8 cellular contexts compared by ENCODE assay signal in the genomic region with DNA sequence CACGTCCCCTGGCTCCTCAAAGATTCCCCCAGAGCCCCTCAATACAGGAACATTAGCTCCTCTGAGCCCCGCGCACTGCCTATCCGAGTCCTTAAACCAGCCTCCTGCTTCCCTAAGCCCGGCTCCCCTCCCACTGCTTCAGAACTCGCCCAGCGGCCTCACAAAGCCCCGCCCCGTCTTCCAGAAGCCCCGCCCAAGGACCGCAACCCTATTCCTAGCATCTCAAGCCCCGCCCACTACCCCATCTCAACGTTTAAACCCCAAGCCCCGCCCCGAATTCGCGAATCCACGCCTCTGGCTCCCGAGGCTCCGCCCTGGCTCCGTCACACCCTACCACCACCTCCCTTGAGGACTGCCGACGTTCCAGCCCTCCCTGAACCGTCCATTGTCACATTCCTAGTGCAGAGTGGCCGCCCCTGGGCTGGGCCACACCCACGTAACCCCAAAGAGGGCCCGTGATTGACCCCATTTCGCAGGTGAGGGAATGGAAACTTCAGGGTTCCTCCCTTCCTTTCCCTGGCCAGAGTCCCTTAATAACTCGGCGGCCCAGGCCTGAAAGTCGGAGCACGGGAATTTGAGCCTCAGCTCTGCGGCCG. TPM values are rescaled to one million over a fixed set of nuclear protein-coding genes. Genes with fewer than 3 reads are reported as not detected.
DNase-seq lines count a peak whose midpoint lies in the region; ATAC-seq and TF ChIP-seq lines count a peak whose summit lies in the region.

No MANE protein-coding gene starts in this region.

- ATAC-seq in GM19438 (IDR thresholded peaks at IDR 0.05; ENCODE audit: low read depth, unreplicated experiment) = peak; percentile 49
- ATAC-seq in HG03571 (IDR thresholded peaks at IDR 0.05; ENCODE audit: unreplicated experiment) = peak; percentile 52

- peaks cover 20% of the 10 kb centered on the region for H3K27me3 Mint-ChIP-seq in activated CD4-positive, alpha-beta memory T cell treated with anti-CD3 and anti-CD28 coated beads, Interleukin-2, amount 10 ng/mL, durations not matched to agents 7 days and 5 days

- TF ChIP-seq POLR2A in lower leg skin (IDR thresholded peaks at IDR 0.05) = peak in 1 of 2 donors; percentile 60

- POLR2A ChIA-PET in activated CD4-positive, alpha-beta memory T cell treated with anti-CD3 and anti-CD28 coated beads, Interleukin-2, amount 10 ng/mL, durations not matched to agents 7 days and 5 days (lab: Charles Lee) = interaction anchor here (1.0 to 2.4 kb wide), 5 partner anchors 41 to 171 kb away, joined by 3 to 10 read pairs (median 4); partner anchors contain the start of gene SART3

- no peaks in the 10 kb centered on the region for H3K36me3 ChIP-seq in duodenal mucosa (ENCODE audit: control insufficient read depth in 1 of 2, insufficient read depth in 2 of 2, low read length in 2 of 2)

- H3K27ac ChIP-seq in duodenal mucosa (ENCODE audit: low read depth, low read length) = peak overlapping the region; percentile 97

- peak overlapping the region; percentile 71 to 83 for H3K4me3 ChIP-seq in duodenal mucosa (ENCODE audit: low read depth in 1 of 2, low read length in 2 of 2)
- peak overlapping the region; percentile 59 for H3K4me3 ChIP-seq in lower leg skin (ENCODE audit: low read depth, poor library complexity, severe bottlenecking)

- TF ChIP-seq CTCF in lower leg skin (IDR thresholded peaks at IDR 0.05) = no peak

- no peaks in the 10 kb centered on the region for H3K9me3 ChIP-seq in duodenal mucosa (ENCODE audit: control insufficient read depth in 1 of 2, low read length in 2 of 2)

- CTCF ChIA-PET in activated CD4-positive, alpha-beta memory T cell treated with anti-CD3 and anti-CD28 coated beads, Interleukin-2, amount 10 ng/mL, durations not matched to agents 7 days and 5 days (lab: Charles Lee) = interaction anchor here (0.9 to 1.2 kb wide), 6 partner anchors 40 to 104 kb away, joined by 3 to 4 read pairs (median 3); no protein-coding TSS in a partner anchor

- H3K27me3 ChIP-seq in duodenal mucosa (ENCODE audit: control insufficient read depth in 1 of 2, insufficient read depth in 2 of 2, low read length in 2 of 2) = no peaks in the 10 kb centered on the region

- H3K4me3 Mint-ChIP-seq in activated CD4-positive, alpha-beta memory T cell treated with anti-CD3 and anti-CD28 coated beads, Interleukin-2, amount 10 ng/mL, durations not matched to agents 7 days and 5 days = peak overlapping the region; percentile 93

- DNase-seq in C1 segment of cervical spinal cord (lab: John Stamatoyannopoulos, UW) (peak; percentile 83 to 98 (median 93)), NCI-H774 (lab: John Stamatoyannopoulos, UW) (peak; percentile 97), lower leg skin (ENCODE audit: low spot score in 2 of 2) (peak; percentile 100)
- peak; percentile 98 for DNase-seq in activated CD4-positive, alpha-beta memory T cell treated with anti-CD3 and anti-CD28 coated beads, Interleukin-2, amount 10 ng/mL, durations not matched to agents 7 days and 5 days
- DNase-seq in stimulated activated CD4-positive, alpha-beta T cell treated with anti-CD3 and anti-CD28 coated beads, Interleukin-4, amount 100 ng/mL, for 48 hours (ENCODE audit: low read depth in 2 of 2) = peak; percentile 97 to 99

- intact Hi-C loops in lower leg skin (cut with DNase I; ENCODE audit: low total_unique reads) = no loop called here

- WGBS in lower leg skin, 2 donors = 3 to 4% methylated on average over 34 of the region's 34 CpGs

- H3K27ac Mint-ChIP-seq in activated CD4-positive, alpha-beta memory T cell treated with anti-CD3 and anti-CD28 coated beads, Interleukin-2, amount 10 ng/mL, durations not matched to agents 7 days and 5 days = peak overlapping the region; percentile 89

- peaks cover 37 to 50% of the 10 kb centered on the region in 2 donors for H3K4me1 ChIP-seq in duodenal mucosa (ENCODE audit: control insufficient read depth in 1 of 2, insufficient read depth in 2 of 2, low read length in 2 of 2)

- H3K9me3 Mint-ChIP-seq in activated CD4-positive, alpha-beta memory T cell treated with anti-CD3 and anti-CD28 coated beads, Interleukin-2, amount 10 ng/mL, durations not matched to agents 7 days and 5 days = no peaks in the 10 kb centered on the region

- H3K36me3 Mint-ChIP-seq in activated CD4-positive, alpha-beta memory T cell treated with anti-CD3 and anti-CD28 coated beads, Interleukin-2, amount 10 ng/mL, durations not matched to agents 7 days and 5 days (ENCODE audit: low read depth) = peaks cover 8% of the 10 kb centered on the region

- peak overlapping the region; percentile 81 to 85 for H3K9ac ChIP-seq in duodenal mucosa (ENCODE audit: low read depth in 1 of 2, low read length in 2 of 2)

- peaks cover 35% of the 10 kb centered on the region for H3K4me1 Mint-ChIP-seq in activated CD4-positive, alpha-beta memory T cell treated with anti-CD3 and anti-CD28 coated beads, Interleukin-2, amount 10 ng/mL, durations not matched to agents 7 days and 5 days

RNA-seq across cellular contexts. Expression of gene CORO1C, which starts 0.6 kb away (rescaled TPM):
- total RNA-seq in activated CD4-positive, alpha-beta memory T cell treated with anti-CD3 and anti-CD28 coated beads, Interleukin-2, amount 10 ng/mL, durations not matched to agents 7 days and 5 days = 10 to 100 TPM; 30.9 to 35.7 TPM
- total RNA-seq in lower leg skin = 100 to 1,000 TPM in 3 of 4 donors, 10 to 100 TPM in 1; 86.5 to 193 (median 146) TPM

Comparison
In these comparisons a context has a peak if more than half of its experiments do, and no peak if none do; other contexts are left out.
1. Peak in every context shown above with its lines: DNase-seq, ATAC-seq, H3K4me3 ChIP-seq and H3K27ac ChIP-seq.